Comparison of ENCODE assay signal across 23 cellular contexts in the genomic region with DNA sequence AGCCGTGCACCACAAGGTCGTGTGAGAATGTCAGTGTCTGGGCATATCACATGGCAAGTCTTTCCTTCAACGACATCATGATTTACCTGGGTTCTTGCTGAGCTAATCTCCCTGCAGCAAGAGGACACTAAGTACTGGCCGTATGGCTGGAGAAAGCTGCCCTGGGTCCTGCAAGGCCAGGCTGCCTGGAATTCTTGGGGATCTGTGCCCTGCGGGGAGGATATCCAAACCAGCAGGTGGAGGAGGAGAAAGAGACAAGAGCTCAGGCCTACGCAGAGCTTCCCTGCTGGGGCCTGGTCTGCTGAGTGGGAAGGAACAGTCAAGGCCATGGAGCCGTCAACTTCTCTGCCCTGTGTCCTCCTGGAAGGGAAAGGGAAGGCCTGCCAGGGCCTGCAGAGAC.
A peak's percentile ranks its signal among the peaks of the same experiment; 100 is the strongest.
DNase-seq lines count a peak whose midpoint lies in the region; ATAC-seq, FAIRE-seq and TF ChIP-seq lines count a peak whose summit lies in the region.
"Had no signal": no experiment of that assay in that cellular context is flagged by ENCODE, and none has a peak within 500 bp of the region (broad histone marks: within the 10 kb centered on the region; RNA-seq: fewer than 3 reads in every experiment).

No MANE protein-coding gene starts in this region.

- H2AFZ ChIP-seq in H1 (ENCODE audit: low read length): no peak overlapping the region
- H2AFZ ChIP-seq in neuronal stem cell (ENCODE audit: low read length): no peak overlapping the region
- H2AFZ ChIP-seq: GM23338 had no signal

- TF ChIP-seq POLR2A in H1 (IDR thresholded peaks at IDR 0.05; ENCODE audit: control extremely low read depth in 1 of 2, low read depth in 2 of 2, low read length in 2 of 2) (no peak), spleen (IDR thresholded peaks at IDR 0.05) (no peak)

- H4K5ac ChIP-seq in H1 (ENCODE audit: insufficient read length, low read depth, low read length): no peak overlapping the region

- no peak for FAIRE-seq in H1 (lab: Jason Lieb, UNC)
- FAIRE-seq: A204.1, GM12891, GM18507, H54 had no signal

- H2BK20ac ChIP-seq in H1 (ENCODE audit: low read length): no peak overlapping the region

- no peak overlapping the region for H3K56ac ChIP-seq in H1 (replicated peaks; ENCODE audit: insufficient read length, low read depth, low read length)

- H3K4me1 Mint-ChIP-seq in T-helper 1 cell treated with Interleukin-12 subunit alpha and Interleukin-12 subunit beta and Interleukin-4 antibody, amounts not matched to agents 30 μg/mL and 1 μg/mL, for 36 hours (ENCODE audit: low read depth): no peaks in the 10 kb centered on the region
- H3K4me1 Mint-ChIP-seq: B cell; CD4-positive, CD25-positive, alpha-beta regulatory T cell had no signal

- H4K20me1 ChIP-seq in H1 (replicated peaks in 1 of 2; ENCODE audit: control insufficient read depth in 1 of 2, insufficient read depth in 2 of 2, low read length in 2 of 2): no peaks in the 10 kb centered on the region
- H4K20me1 ChIP-seq: BLaER1 had no signal

- H3K4me2 ChIP-seq in H1 (ENCODE audit: insufficient read depth in 1 of 2, low read depth in 2 of 2, low read length in 2 of 2): no peak overlapping the region
- H3K4me2 ChIP-seq in neuronal stem cell (ENCODE audit: insufficient read depth, low read length, poor library complexity, severe bottlenecking): no peak overlapping the region
- H3K4me2 ChIP-seq: BLaER1, GM23338 had no signal

- H2AK5ac ChIP-seq in H1 (ENCODE audit: low read depth, low read length) (no peak overlapping the region), neuronal stem cell (ENCODE audit: low read depth, low read length) (peak overlapping the region; percentile 94)

- H2BK120ac ChIP-seq in H1 (replicated peaks; ENCODE audit: low read depth, low read length): no peak overlapping the region
- no peak overlapping the region for H2BK120ac ChIP-seq in neuronal stem cell (ENCODE audit: low read depth, low read length)

- POLR2A ChIA-PET in H1 (lab: Charles Lee; ENCODE audit: partially characterized antibody): no interaction called here

- H3K79me2 ChIP-seq in H1 (ENCODE audit: control insufficient read depth in 1 of 2, insufficient read depth in 2 of 2, low read length in 2 of 2): no peaks in the 10 kb centered on the region

- H3K4ac ChIP-seq in H1 (replicated peaks; ENCODE audit: insufficient read length, low read depth, low read length) (no peak overlapping the region), neuronal stem cell (ENCODE audit: low read length) (no peak overlapping the region)

- no peak for ATAC-seq in HG02884 (IDR thresholded peaks at IDR 0.05; ENCODE audit: unreplicated experiment)
- ATAC-seq: CD8-positive, alpha-beta T cell; GM23338 had no signal

- no peak overlapping the region for H4K91ac ChIP-seq in H1 (replicated peaks; ENCODE audit: insufficient read length, low read length)
- H4K91ac ChIP-seq in neuronal stem cell (ENCODE audit: low read depth, low read length, poor library complexity): peak overlapping the region; percentile 58

- no peak for TF ChIP-seq EP300 in H1 (IDR thresholded peaks at IDR 0.05; ENCODE audit: borderline replicate concordance in 1 of 2, low read depth in 2 of 2, low read length in 2 of 2)

- WGBS in H1 (ENCODE audit: extremely low coverage in 1 of 2, insufficient coverage in 1 of 2, insufficient read length in 1 of 2, insufficient replicate concordance in 2 of 2, low coverage in 1 of 2, low lambda C conversion rate in 2 of 2, missing lambda C conversion rate in 1 of 2), 2 experiments: 89% methylated on average over 7 of the region's 7 CpGs; no CpG with 5 or more reads in 1 of the 2 experiments
- WGBS in neuronal stem cell (ENCODE audit: extremely low coverage in 2 of 2, insufficient read length in 2 of 2, insufficient replicate concordance in 1 of 2), 2 donors: no CpG with 5 or more reads among the region's 7 CpGs
- 76 to 82% (median 79%) methylated on average over 7 of the region's 7 CpGs for WGBS in spleen, 5 donors

- 0 out of 2 replicates have a peak overlapping the region, but pooled peaks have one; percentile 72 for H2BK15ac ChIP-seq in H1 (ENCODE audit: low read length)
- H2BK15ac ChIP-seq in neuronal stem cell (ENCODE audit: low read length): peak overlapping the region; percentile 14

- H3K4me3 Mint-ChIP-seq in T-helper 1 cell treated with Interleukin-12 subunit alpha and Interleukin-12 subunit beta and Interleukin-4 antibody, amounts not matched to agents 30 μg/mL and 1 μg/mL, for 36 hours: no peak overlapping the region
- H3K4me3 Mint-ChIP-seq: B cell; CD8-positive, alpha-beta T cell; GM23338 had no signal

- H3K23ac ChIP-seq in H1 (ENCODE audit: insufficient read length) (no peak overlapping the region), neuronal stem cell (ENCODE audit: low read depth, low read length, poor library complexity) (no peak overlapping the region)

- H3K27me3 Mint-ChIP-seq in T-helper 1 cell treated with Interleukin-12 subunit alpha and Interleukin-12 subunit beta and Interleukin-4 antibody, amounts not matched to agents 30 μg/mL and 1 μg/mL, for 36 hours (ENCODE audit: low read depth): no peaks in the 10 kb centered on the region

- peak overlapping the region; percentile 53; the same call in 1 of the 2 replicates for H3K18ac ChIP-seq in H1 (ENCODE audit: extremely low read depth, low read length)
- H3K18ac ChIP-seq in neuronal stem cell (ENCODE audit: low read length): peak overlapping the region; percentile 88

- no peaks in the 10 kb centered on the region for H3K9me3 ChIP-seq in H1 (ENCODE audit: insufficient read depth in 2 of 2, low read depth in 1 of 2, low read length in 1 of 2)
- H3K9me3 ChIP-seq in neuronal stem cell (replicated peaks in 1 of 2; ENCODE audit: control insufficient read depth in 2 of 2, insufficient read depth in 1 of 2, low read depth in 1 of 2, low read length in 2 of 2): peaks cover 0 to 4% of the 10 kb centered on the region in 2 donors
- no peaks in the 10 kb centered on the region for H3K9me3 ChIP-seq in spleen
- H3K9me3 ChIP-seq: BLaER1, Caco-2 had no signal

- H4K8ac ChIP-seq in H1 (ENCODE audit: extremely low read depth, insufficient read depth, low read length) (0 out of 2 replicates have a peak overlapping the region, but pooled peaks have one; percentile 1), neuronal stem cell (ENCODE audit: low read depth, low read length) (no peak overlapping the region)

- no peaks in the 10 kb centered on the region for H3K9me3 Mint-ChIP-seq in T-helper 1 cell treated with Interleukin-12 subunit alpha and Interleukin-12 subunit beta and Interleukin-4 antibody, amounts not matched to agents 30 μg/mL and 1 μg/mL, for 36 hours
- H3K9me3 Mint-ChIP-seq: CD8-positive, alpha-beta T cell; GM23338 had no signal

- H3K27me3 ChIP-seq in H1 (replicated peaks in 1 of 4; ENCODE audit: control insufficient read depth in 3 of 4, extremely low read depth in 1 of 4, insufficient read depth in 3 of 4, low read length in 3 of 4) (no peaks in the 10 kb centered on the region), neuronal stem cell (ENCODE audit: control insufficient read depth in 3 of 3, insufficient read depth in 3 of 3, low read depth in 1 of 3, low read length in 3 of 3) (no peaks in the 10 kb centered on the region), spleen (replicated peaks in 1 of 7) (no peaks in the 10 kb centered on the region)
- H3K27me3 ChIP-seq: BLaER1 had no signal

- no peak for TF ChIP-seq CTCF in H1 (IDR thresholded peaks at IDR 0.05; ENCODE audit: control extremely low read depth in 1 of 3, insufficient read depth in 1 of 3, low read depth in 1 of 3, low read length in 3 of 3)
- no peak for TF ChIP-seq CTCF in spleen (IDR thresholded peaks at IDR 0.05 in 8 of 11, conservative IDR thresholded peaks at IDR 0.05 in 3 of 11)

- H2BK12ac ChIP-seq in H1 (ENCODE audit: low read depth, low read length) (no peak overlapping the region), neuronal stem cell (ENCODE audit: low read length) (peak overlapping the region; percentile 14)

- H3K79me1 ChIP-seq in H1 (ENCODE audit: low read depth, low read length): no peaks in the 10 kb centered on the region
- H3K79me1 ChIP-seq in neuronal stem cell (ENCODE audit: low read depth, low read length): no peaks in the 10 kb centered on the region

- H3K4me1 ChIP-seq in H1 (replicated peaks in 1 of 4; ENCODE audit: control insufficient read depth in 3 of 4, insufficient read depth in 4 of 4, low read length in 3 of 4): no peaks in the 10 kb centered on the region
- H3K4me1 ChIP-seq in neuronal stem cell (ENCODE audit: control insufficient read depth in 2 of 2, insufficient read depth in 1 of 2, low read depth in 1 of 2, low read length in 2 of 2): peaks cover 0 to 7% of the 10 kb centered on the region in 2 donors
- no peaks in the 10 kb centered on the region for H3K4me1 ChIP-seq in spleen
- H3K4me1 ChIP-seq: BLaER1, Caco-2 had no signal

- no peak overlapping the region for H3K27ac ChIP-seq in H1 (ENCODE audit: low read depth, low read length)
- H3K27ac ChIP-seq in neuronal stem cell (replicated peaks; ENCODE audit: low read length): no peak overlapping the region
- no peak overlapping the region for H3K27ac ChIP-seq in spleen
- H3K27ac ChIP-seq: 22Rv1, BLaER1, C4-2B had no signal

- H3K9ac ChIP-seq in H1 (replicated peaks in 1 of 4; ENCODE audit: extremely low read depth in 1 of 4, low read depth in 3 of 4, low read length in 3 of 4) (no peak overlapping the region; a peak in 1 of 7 replicates), neuronal stem cell (ENCODE audit: low read depth, low read length, poor library complexity) (no peak overlapping the region)
- H3K9ac ChIP-seq: BLaER1 had no signal

- intact Hi-C loops in spleen (cut with DNase I; ENCODE audit: low total_unique reads): no loop called here

- DNase-seq in T-helper 1 cell: no peak
- no peak for DNase-seq in H1 (ENCODE audit: low read depth in 1 of 2, low spot score in 2 of 2)
- no peak for DNase-seq in neuronal stem cell (ENCODE audit: low spot score)
- DNase-seq in spleen: no peak
- DNase-seq in NCI-H128 (lab: John Stamatoyannopoulos, UW; ENCODE audit: unreplicated experiment): no peak
- DNase-seq: Caco-2; CD4-positive, CD25-positive, alpha-beta regulatory T cell; CD8-positive, alpha-beta T cell; DMS153; EL; GF-D8; HCEC 1CT had no signal

- no peak overlapping the region for H3K4me3 ChIP-seq in H1 (ENCODE audit: extremely low read depth in 1 of 4, insufficient read depth in 2 of 4, low read depth in 3 of 4, low read length in 4 of 4)
- no peak overlapping the region for H3K4me3 ChIP-seq in neuronal stem cell (ENCODE audit: low read length in 2 of 2)
- no peak overlapping the region for H3K4me3 ChIP-seq in spleen
- H3K4me3 ChIP-seq: BLaER1, GM23338 had no signal

- H3K36me3 ChIP-seq in H1 (ENCODE audit: control insufficient read depth in 2 of 4, insufficient read depth in 4 of 4, low read length in 3 of 4) (no peaks in the 10 kb centered on the region), neuronal stem cell (replicated peaks in 1 of 2; ENCODE audit: control insufficient read depth in 2 of 2, insufficient read depth in 2 of 2, low read length in 2 of 2) (no peaks in the 10 kb centered on the region), spleen (no peaks in the 10 kb centered on the region)
- H3K36me3 ChIP-seq: BLaER1 had no signal

- no peak overlapping the region for H3K14ac ChIP-seq in H1 (ENCODE audit: insufficient read length)
- H3K14ac ChIP-seq in neuronal stem cell (ENCODE audit: low read length): no peak overlapping the region

- no peaks in the 10 kb centered on the region for H3K36me3 Mint-ChIP-seq in T-helper 1 cell treated with Interleukin-12 subunit alpha and Interleukin-12 subunit beta and Interleukin-4 antibody, amounts not matched to agents 30 μg/mL and 1 μg/mL, for 36 hours (ENCODE audit: low read depth)
- H3K36me3 Mint-ChIP-seq: CD4-positive, CD25-positive, alpha-beta regulatory T cell; CD8-positive, alpha-beta T cell had no signal

- no peak for TF ChIP-seq RAD21 in H1 (IDR thresholded peaks at IDR 0.05 in 1 of 2, conservative IDR thresholded peaks at IDR 0.05 in 1 of 2; ENCODE audit: low read depth in 2 of 2, low read length in 2 of 2)

- H2BK5ac ChIP-seq in H1 (ENCODE audit: low read depth, low read length) (no peak overlapping the region), neuronal stem cell (ENCODE audit: low read length) (no peak overlapping the region)

- CTCF ChIA-PET in H1 (lab: Charles Lee; ENCODE audit: partially characterized antibody): interaction anchor here (0.6 to 1.3 kb wide), 3 partner anchors 10 to 319 kb away, joined by 3 to 4 read pairs (median 3); no protein-coding TSS in a partner anchor

- no peaks in the 10 kb centered on the region for H3K23me2 ChIP-seq in H1 (ENCODE audit: low read depth, low read length)

- H3K27ac Mint-ChIP-seq in T-helper 1 cell treated with Interleukin-12 subunit alpha and Interleukin-12 subunit beta and Interleukin-4 antibody, amounts not matched to agents 30 μg/mL and 1 μg/mL, for 36 hours: peak overlapping the region; percentile 18
- H3K27ac Mint-ChIP-seq: B cell; CD4-positive, CD25-positive, alpha-beta regulatory T cell; CD8-positive, alpha-beta T cell; GM23338 had no signal
